In the genomic region with DNA sequence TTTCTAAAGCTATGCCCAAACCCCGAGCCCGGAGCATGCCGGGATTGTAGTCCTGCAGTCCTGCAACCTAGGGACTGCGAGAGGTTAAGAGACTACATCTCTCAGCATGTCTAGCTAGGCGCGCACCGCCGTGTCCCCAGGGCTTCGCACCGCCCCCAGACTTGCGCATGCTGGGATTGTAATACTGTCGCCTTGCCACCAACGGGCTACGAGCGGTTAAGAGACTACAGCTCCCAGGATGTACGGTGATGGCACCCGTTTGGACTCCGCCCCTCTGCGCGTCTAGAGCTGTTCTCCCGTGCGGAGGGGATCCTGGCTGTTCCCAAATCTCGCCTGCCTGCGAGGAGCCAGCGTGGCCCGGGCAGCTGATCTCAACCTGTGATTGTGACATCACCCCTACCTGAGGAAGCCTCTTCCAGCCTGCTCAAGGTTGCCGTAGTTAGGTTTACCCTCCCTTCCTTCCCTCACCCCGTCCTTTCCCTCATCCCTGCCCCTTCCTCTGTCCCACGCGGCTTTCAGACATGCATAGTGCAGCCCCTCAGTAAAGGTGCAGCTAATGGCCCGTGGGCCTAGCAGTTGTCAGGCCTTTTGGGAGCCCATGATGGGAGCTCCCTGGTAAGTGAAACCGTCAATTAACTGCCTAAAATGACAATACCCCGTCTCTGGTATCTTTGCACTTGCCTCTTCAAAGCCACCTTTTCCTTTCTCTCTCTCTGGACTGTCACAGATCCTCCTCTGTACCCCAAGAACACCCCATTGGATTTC, we compare ENCODE assay signal across 9 cellular contexts. TPM values are rescaled to one million over a fixed set of nuclear protein-coding genes. Genes with fewer than 3 reads are reported as not detected.
A peak's percentile ranks its signal among the peaks of the same experiment; 100 is the strongest.
DNase-seq lines count a peak whose midpoint lies in the region; ATAC-seq and TF ChIP-seq lines count a peak whose summit lies in the region.
"Had no signal": no experiment of that assay in that cellular context is flagged by ENCODE, and none has a peak within 500 bp of the region (broad histone marks: within the 10 kb centered on the region; RNA-seq: fewer than 3 reads in every experiment).

No MANE protein-coding gene starts in this region.

- peak overlapping the region; percentile 90 for H3K4me3 Mint-ChIP-seq in activated CD8-positive, alpha-beta T cell treated with anti-CD3 and anti-CD28 coated beads, Interleukin-2, amount 10 ng/mL, durations not matched to agents 7 days and 5 days

- TF ChIP-seq CTCF in AG04449 (IDR thresholded peaks at IDR 0.05; ENCODE audit: insufficient read depth, low read length, missing control alignments): no peak
- TF ChIP-seq CTCF in mucosa of descending colon (IDR thresholded peaks at IDR 0.05): no peak

- intact Hi-C loops in mucosa of descending colon (cut with DNase I, micrococcal nuclease): no loop called here

- H3K27ac Mint-ChIP-seq in activated CD8-positive, alpha-beta T cell treated with anti-CD3 and anti-CD28 coated beads, Interleukin-2, amount 10 ng/mL, durations not matched to agents 7 days and 5 days: peak overlapping the region; percentile 98

- peak; percentile 50 for TF ChIP-seq POLR2A in GM18526 (IDR thresholded peaks at IDR 0.05; ENCODE audit: extremely low read depth, insufficient read length)

- CTCF ChIA-PET in AG04449 (lab: Yijun Ruan, JAX): no interaction called here
- CTCF ChIA-PET in activated CD8-positive, alpha-beta T cell treated with anti-CD3 and anti-CD28 coated beads, Interleukin-2, amount 10 ng/mL, durations not matched to agents 7 days and 5 days (lab: Charles Lee): interaction anchor here (1.8 kb wide), 1 partner anchor 10 kb away, joined by 6 read pairs; no protein-coding TSS in a partner anchor

- H3K4me1 ChIP-seq in mucosa of descending colon (ENCODE audit: low read depth): peaks cover 6% of the 10 kb centered on the region

- peaks cover 21% of the 10 kb centered on the region for H3K4me1 Mint-ChIP-seq in activated CD8-positive, alpha-beta T cell treated with anti-CD3 and anti-CD28 coated beads, Interleukin-2, amount 10 ng/mL, durations not matched to agents 7 days and 5 days (ENCODE audit: low read depth)

- no peaks in the 10 kb centered on the region for H3K36me3 ChIP-seq in mucosa of descending colon (ENCODE audit: low read depth)

- H3K4me3 ChIP-seq in AG04449 (ENCODE audit: low read depth, low read length): peak overlapping the region; percentile 63
- H3K4me3 ChIP-seq in mucosa of descending colon: peak overlapping the region; percentile 36

- H3K9me3 Mint-ChIP-seq in activated CD8-positive, alpha-beta T cell treated with anti-CD3 and anti-CD28 coated beads, Interleukin-2, amount 10 ng/mL, durations not matched to agents 7 days and 5 days (ENCODE audit: insufficient read depth): no peaks in the 10 kb centered on the region

- no peak for DNase-seq in AG04449 (ENCODE audit: low read depth, low spot score)
- peak; percentile 86 for DNase-seq in NCI-H510A (lab: John Stamatoyannopoulos, UW)
- DNase-seq in activated CD8-positive, alpha-beta T cell treated with anti-CD3 and anti-CD28 coated beads, Interleukin-2, amount 10 ng/mL, durations not matched to agents 7 days and 5 days: peak; percentile 96
- peak; percentile 87 for DNase-seq in effector CD8-positive, alpha-beta T cell (lab: John Stamatoyannopoulos, UW)
- peak; percentile 95 to 97 (median 96) for DNase-seq in mucosa of descending colon
- DNase-seq in stimulated activated CD8-positive, alpha-beta memory T cell treated with anti-CD3 and anti-CD28 coated beads, Interleukin-7, amount 100 ng/mL, for 4 hours (ENCODE audit: low read depth in 2 of 2): peak; percentile 91 to 93

- no peaks in the 10 kb centered on the region for H3K9me3 ChIP-seq in mucosa of descending colon

- POLR2A ChIA-PET in AG04449 (lab: Yijun Ruan, JAX): no interaction called here
- POLR2A ChIA-PET in activated CD8-positive, alpha-beta T cell treated with anti-CD3 and anti-CD28 coated beads, Interleukin-2, amount 10 ng/mL, durations not matched to agents 7 days and 5 days (lab: Charles Lee): interaction anchor here (0.8 to 1.5 kb wide), 8 partner anchors 8 to 487 kb away, joined by 3 to 15 read pairs (median 4); partner anchors contain the start of genes ZNF107, ZNF138 and ZNF680

- no peaks in the 10 kb centered on the region for H3K27me3 Mint-ChIP-seq in activated CD8-positive, alpha-beta T cell treated with anti-CD3 and anti-CD28 coated beads, Interleukin-2, amount 10 ng/mL, durations not matched to agents 7 days and 5 days (ENCODE audit: low read depth)

- H3K36me3 Mint-ChIP-seq in activated CD8-positive, alpha-beta T cell treated with anti-CD3 and anti-CD28 coated beads, Interleukin-2, amount 10 ng/mL, durations not matched to agents 7 days and 5 days (ENCODE audit: low read depth): peaks cover 20% of the 10 kb centered on the region

- peak; percentile 99 for ATAC-seq in HG03097 (IDR thresholded peaks at IDR 0.05; ENCODE audit: low FRiP score, unreplicated experiment)
- ATAC-seq in activated CD8-positive, alpha-beta T cell treated with anti-CD3 and anti-CD28 coated beads, Interleukin-2, amount 10 ng/mL, durations not matched to agents 7 days and 5 days: peak; percentile 100
- peak; percentile 99 for ATAC-seq in mucosa of descending colon

RNA-seq across cellular contexts. Expression of gene ZNF736, which starts 6.3 kb away (rescaled TPM):
- total RNA-seq in activated CD8-positive, alpha-beta T cell treated with anti-CD3 and anti-CD28 coated beads, Interleukin-2, amount 10 ng/mL, durations not matched to agents 7 days and 5 days: 10 to 100 TPM; 26.0 to 27.4 TPM
- total RNA-seq in mucosa of descending colon: 10 to 100 TPM; 11.0 to 14.0 (median 11.7) TPM
- total RNA-seq: H1 had no signal
